In the genomic region with DNA sequence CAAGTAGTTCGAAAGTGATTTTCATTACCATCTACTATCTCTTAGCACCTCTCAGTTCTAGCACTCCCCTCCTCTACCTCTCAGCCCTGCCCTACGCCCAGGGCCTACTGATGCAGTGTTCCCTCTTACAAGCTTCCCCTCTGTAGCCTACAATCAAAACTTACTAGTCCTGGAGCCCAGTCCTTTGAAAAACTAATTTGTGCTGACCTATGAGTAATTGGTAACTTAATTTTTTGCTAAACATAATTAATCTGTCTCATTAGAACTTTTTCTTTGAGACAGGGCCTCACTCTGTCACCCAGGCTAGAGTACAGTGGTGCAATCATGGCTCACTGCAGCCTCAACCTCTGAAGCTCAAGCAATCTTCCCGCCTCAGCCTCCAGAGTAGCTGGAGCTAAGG, we compare ENCODE assay signal across 2 cellular contexts.
TF ChIP-seq lines count a peak whose summit lies in the region.

No MANE protein-coding gene starts in this region.

TF ChIP-seq in A549, 52 proteins besides CTCF, POLR2A, EP300 and RAD21:
- TF ChIP-seq, protein P1, sequence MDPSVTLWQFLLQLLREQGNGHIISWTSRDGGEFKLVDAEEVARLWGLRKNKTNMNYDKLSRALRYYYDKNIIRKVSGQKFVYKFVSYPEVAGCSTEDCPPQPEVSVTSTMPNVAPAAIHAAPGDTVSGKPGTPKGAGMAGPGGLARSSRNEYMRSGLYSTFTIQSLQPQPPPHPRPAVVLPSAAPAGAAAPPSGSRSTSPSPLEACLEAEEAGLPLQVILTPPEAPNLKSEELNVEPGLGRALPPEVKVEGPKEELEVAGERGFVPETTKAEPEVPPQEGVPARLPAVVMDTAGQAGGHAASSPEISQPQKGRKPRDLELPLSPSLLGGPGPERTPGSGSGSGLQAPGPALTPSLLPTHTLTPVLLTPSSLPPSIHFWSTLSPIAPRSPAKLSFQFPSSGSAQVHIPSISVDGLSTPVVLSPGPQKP (IDR thresholded peaks at IDR 0.05; ENCODE audit: low read depth, low read length) = no peak
- peak; percentile 82 for TF ChIP-seq MAFK (IDR thresholded peaks at IDR 0.05; ENCODE audit: partially characterized antibody)

TF ChIP-seq in K562, 482 proteins besides CTCF, POLR2A, EP300 and RAD21:
- peak; percentile 68 for TF ChIP-seq ZNF316 (IDR thresholded peaks at IDR 0.05)
- TF ChIP-seq MAFF (IDR thresholded peaks at IDR 0.05; ENCODE audit: low read length) = peak; percentile 36
- no peak for TF ChIP-seq ELF1 (tag; IDR thresholded peaks at IDR 0.05)
